Comparison of ENCODE assay signal across 10 cellular contexts in genomic region chr5:77167695-77168111, GRCh38. TPM values are rescaled to one million over a fixed set of nuclear protein-coding genes. Genes with fewer than 3 reads are reported as not detected.
A peak's percentile ranks its signal among the peaks of the same experiment; 100 is the strongest.
DNase-seq lines count a peak whose midpoint lies in the region; TF ChIP-seq lines count a peak whose summit lies in the region.
"Had no signal": no experiment of that assay in that cellular context is flagged by ENCODE, and none has a peak within 500 bp of the region (broad histone marks: within the 10 kb centered on the region; RNA-seq: fewer than 3 reads in every experiment).

No MANE protein-coding gene starts in this region.

- TF ChIP-seq CTCF in breast epithelium (IDR thresholded peaks at IDR 0.05): no peak

- peak; percentile 41 for DNase-seq in 8988T
- peak; percentile 74 for DNase-seq in HS-5 (ENCODE audit: low read depth)
- DNase-seq in breast epithelium (ENCODE audit: low spot score in 2 of 2): no peak
- peak; percentile 45 to 96 for DNase-seq in lung microvascular endothelial cell (ENCODE audit: low read depth in 2 of 2)
- no peak for DNase-seq in OCI-M1 (lab: John Stamatoyannopoulos, UW)
- no peak for DNase-seq in CD1c-positive myeloid dendritic cell (ENCODE audit: extremely low spot score)
- no peak for DNase-seq in HT-29 (ENCODE audit: low spot score)
- no peak for DNase-seq in HUDEP-2 (lab: John Stamatoyannopoulos, UW; ENCODE audit: unreplicated experiment in 76 of 76)
- DNase-seq: DND-41 had no signal

- H3K9me3 ChIP-seq in breast epithelium: no peaks in the 10 kb centered on the region

- no peaks in the 10 kb centered on the region for H3K36me3 ChIP-seq in breast epithelium

- peak overlapping the region; percentile 52 to 67 for H3K27ac ChIP-seq in breast epithelium
- H3K27ac ChIP-seq: KMS-11 had no signal

- intact Hi-C loops in breast epithelium (cut with DNase I; ENCODE audit: low total_unique reads): loop anchor here (5.0 kb wide), 1 partner anchor 765 kb away; no protein-coding TSS in a partner anchor

- no peaks in the 10 kb centered on the region for H3K4me1 ChIP-seq in breast epithelium

- H3K4me3 ChIP-seq in breast epithelium: peak overlapping the region in 1 of 3 donors; percentile 46

- H3K27me3 ChIP-seq in breast epithelium: no peaks in the 10 kb centered on the region

- TF ChIP-seq POLR2A in breast epithelium (IDR thresholded peaks at IDR 0.05): no peak

RNA-seq across cellular contexts. Expression of gene PDE8B, which starts 42.8 kb away (rescaled TPM):
- total RNA-seq in breast epithelium (10 to 100 TPM in 1 of 3 donors, 1 to 10 TPM in 2; 4.9 to 57.1 (median 8.6) TPM), lung microvascular endothelial cell (under 0.01 TPM in 2 replicates)
- not detected in 2 replicates for total RNA-seq in HT-29 (2014; rRNA removed; shearing (Covaris generic))

Comparison
In these comparisons a context has a peak if more than half of its experiments do, and no peak if none do; other contexts are left out.
1. DNase-seq: peak in 8988T (single experiment), HS-5 (single experiment) and lung microvascular endothelial cell (2 of 2); none in breast epithelium (0 of 2), OCI-M1 (single experiment), CD1c-positive myeloid dendritic cell (single experiment), HT-29 (single experiment) and HUDEP-2 (0 of 76).